In genomic region chr3:187342255-187342654, GRCh38 we compare ENCODE assay signal across 26 cellular contexts. TPM values are rescaled to one million over a fixed set of nuclear protein-coding genes. Genes with fewer than 3 reads are reported as not detected.
"Had no signal": no experiment of that assay in that cellular context is flagged by ENCODE, and none has a peak within 500 bp of the region (broad histone marks: within the 10 kb centered on the region; RNA-seq: fewer than 3 reads in every experiment).

No MANE protein-coding gene starts in this region.

- H3K9ac ChIP-seq: neural progenitor cell, parathyroid adenoma had no signal

- H3K27me3 ChIP-seq: gastrocnemius medialis, neural progenitor cell, transverse colon had no signal

- ATAC-seq: esophagus mucosa; gastrocnemius medialis; left lobe of liver; naive thymus-derived CD4-positive, alpha-beta T cell; sciatic nerve; stimulated activated naive CD8-positive, alpha-beta T cell treated with anti-CD3 and anti-CD28 coated beads, Interleukin-15, amount 100 ng/mL, for 72 hours had no signal

- H3K4me3 ChIP-seq: dorsolateral prefrontal cortex, gastrocnemius medialis, lung, neural progenitor cell, smooth muscle cell, suprapubic skin, transverse colon had no signal

- H3K4me1 ChIP-seq: gastrocnemius medialis, neural progenitor cell, parathyroid adenoma, suprapubic skin, transverse colon had no signal

- H2AFZ ChIP-seq: neural progenitor cell, parathyroid adenoma had no signal

- H3K27ac Mint-ChIP-seq: memory B cell; naive thymus-derived CD4-positive, alpha-beta T cell; nephron; neural progenitor cell; progenitor cell of endocrine pancreas; stimulated activated naive CD8-positive, alpha-beta T cell treated with anti-CD3 and anti-CD28 coated beads, Interleukin-15, amount 100 ng/mL, for 72 hours had no signal

- H3K4me2 ChIP-seq: neural progenitor cell had no signal

- H3K4me3 Mint-ChIP-seq: memory B cell; mesothelial cell of epicardium; naive thymus-derived CD4-positive, alpha-beta T cell; nephron; neural progenitor cell; stimulated activated naive CD8-positive, alpha-beta T cell treated with anti-CD3 and anti-CD28 coated beads, Interleukin-15, amount 100 ng/mL, for 72 hours had no signal

- H3K79me2 ChIP-seq: parathyroid adenoma had no signal

- H3K9me3 ChIP-seq: gastrocnemius medialis, suprapubic skin, transverse colon had no signal

- H3K36me3 Mint-ChIP-seq: memory B cell, mesothelial cell of epicardium, neural progenitor cell had no signal

- H3K27ac ChIP-seq: dorsolateral prefrontal cortex, epithelial cell of prostate, gastrocnemius medialis, neural progenitor cell, parathyroid adenoma, suprapubic skin, transverse colon had no signal

- H3K36me3 ChIP-seq: gastrocnemius medialis, neural progenitor cell, suprapubic skin, transverse colon had no signal

- H3K4me1 Mint-ChIP-seq: memory B cell; naive thymus-derived CD4-positive, alpha-beta T cell; nephron; stimulated activated naive CD8-positive, alpha-beta T cell treated with anti-CD3 and anti-CD28 coated beads, Interleukin-15, amount 100 ng/mL, for 72 hours had no signal

- H3K9me3 Mint-ChIP-seq: memory B cell; mesothelial cell of epicardium; naive thymus-derived CD4-positive, alpha-beta T cell; nephron; neural progenitor cell; stimulated activated naive CD8-positive, alpha-beta T cell treated with anti-CD3 and anti-CD28 coated beads, Interleukin-15, amount 100 ng/mL, for 72 hours had no signal

- DNase-seq: dorsolateral prefrontal cortex; effector CD4-positive, alpha-beta T cell; foreskin fibroblast; gastrocnemius medialis; kidney; naive thymus-derived CD4-positive, alpha-beta T cell; stimulated activated CD4-positive, alpha-beta T cell treated with anti-CD3 and anti-CD28 coated beads, Interleukin-12 subunit alpha, Interleukin-12 subunit beta, amount 100 ng/mL, for 4 hours; stimulated activated CD4-positive, alpha-beta T cell treated with anti-CD3 and anti-CD28 coated beads, Interleukin-1b, Interleukin-23, amount 100 ng/mL, for 48 hours; stimulated activated CD4-positive, alpha-beta T cell treated with anti-CD3 and anti-CD28 coated beads, Interleukin-4, amount 100 ng/mL, for 1 hour; stimulated activated CD8-positive, alpha-beta memory T cell treated with anti-CD3 and anti-CD28 coated beads, Interleukin-4, amount 100 ng/mL, for 48 hours; stimulated activated naive CD4-positive, alpha-beta T cell; stimulated activated naive CD8-positive, alpha-beta T cell treated with anti-CD3 and anti-CD28 coated beads, Interleukin-15, amount 100 ng/mL, for 72 hours; transverse colon had no signal

RNA-seq across cellular contexts. Expression of gene RTP4, which starts 25.9 kb away (rescaled TPM):
- total RNA-seq: progenitor cell of endocrine pancreas, smooth muscle cell had no signal

RNA-seq across cellular contexts. Expression of gene MASP1, which starts 50.7 kb away (rescaled TPM):
- total RNA-seq: naive thymus-derived CD4-positive, alpha-beta T cell had no signal
- polyA plus RNA-seq: naive thymus-derived CD4-positive, alpha-beta T cell had no signal
